8 cellular contexts compared by ENCODE assay signal in genomic region chr12:6430124-6430989, GRCh38. TPM values are rescaled to one million over a fixed set of nuclear protein-coding genes. Genes with fewer than 3 reads are reported as not detected.
DNase-seq lines count a peak whose midpoint lies in the region; ATAC-seq and TF ChIP-seq lines count a peak whose summit lies in the region.

No MANE protein-coding gene starts in this region.

- H3K27me3 ChIP-seq in neuronal stem cell (ENCODE audit: control insufficient read depth in 3 of 3, insufficient read depth in 3 of 3, low read depth in 1 of 3, low read length in 3 of 3) (no peaks in the 10 kb centered on the region), aorta (ENCODE audit: control insufficient read depth in 1 of 2, insufficient read depth in 2 of 2, low read length in 1 of 2) (no peaks in the 10 kb centered on the region)

- H3K27ac ChIP-seq in neuronal stem cell (replicated peaks; ENCODE audit: low read length) (no peak overlapping the region), aorta (ENCODE audit: low read depth in 1 of 2, low read length in 2 of 2) (peak overlapping the region; percentile 8 to 98)

- peak; percentile 69 for DNase-seq in COLO829 (ENCODE audit: low spot score)
- DNase-seq in NB4 (ENCODE audit: low read depth), result peak; percentile 96
- DNase-seq in activated CD8-positive, alpha-beta memory T cell treated with anti-CD3 and anti-CD28 coated beads, Interleukin-2, amount 50 U/mL, for 48 hours, result peak; percentile 70
- DNase-seq in fibroblast of pulmonary artery (ENCODE audit: low read depth), result peak; percentile 100
- no peak for DNase-seq in neuronal stem cell (ENCODE audit: low spot score)
- peak; percentile 93 to 95 for DNase-seq in aorta
- no peak for DNase-seq in NCI-H2029 treated with DMSO at 0.1 percent for 48 hours (lab: John Stamatoyannopoulos, UW)

- H3K9ac ChIP-seq in neuronal stem cell (ENCODE audit: low read depth, low read length, poor library complexity), result no peak overlapping the region

- no peaks in the 10 kb centered on the region for H3K9me3 ChIP-seq in neuronal stem cell (replicated peaks in 1 of 2; ENCODE audit: control insufficient read depth in 2 of 2, insufficient read depth in 1 of 2, low read depth in 1 of 2, low read length in 2 of 2)
- no peaks in the 10 kb centered on the region for H3K9me3 ChIP-seq in aorta (ENCODE audit: control insufficient read depth, low read length)

- H3K4ac ChIP-seq in neuronal stem cell (ENCODE audit: low read length), result no peak overlapping the region

- H3K18ac ChIP-seq in neuronal stem cell (ENCODE audit: low read length), result peak overlapping the region; percentile 5

- no peak overlapping the region for H2BK5ac ChIP-seq in neuronal stem cell (ENCODE audit: low read length)

- H2BK15ac ChIP-seq in neuronal stem cell (ENCODE audit: low read length), result no peak overlapping the region

- H3K36me3 ChIP-seq in neuronal stem cell (replicated peaks in 1 of 2; ENCODE audit: control insufficient read depth in 2 of 2, insufficient read depth in 2 of 2, low read length in 2 of 2) (no peaks in the 10 kb centered on the region), aorta (ENCODE audit: control insufficient read depth in 1 of 2, insufficient read depth in 2 of 2, low read length in 1 of 2) (no peaks in the 10 kb centered on the region)

- H3K4me3 ChIP-seq in NB4 (ENCODE audit: low read depth, low read length) (peak overlapping the region; percentile 30), fibroblast of pulmonary artery (replicated peaks; ENCODE audit: low read depth, low read length) (peak overlapping the region; percentile 24), neuronal stem cell (ENCODE audit: low read length in 2 of 2) (no peak overlapping the region), aorta (ENCODE audit: low read length in 2 of 2) (peak overlapping the region in 1 of 2 donors; percentile 31)

- H3K23ac ChIP-seq in neuronal stem cell (ENCODE audit: low read depth, low read length, poor library complexity), result no peak overlapping the region

- H2BK12ac ChIP-seq in neuronal stem cell (ENCODE audit: low read length), result no peak overlapping the region

- WGBS in neuronal stem cell (ENCODE audit: extremely low coverage in 2 of 2, insufficient read length in 2 of 2, insufficient replicate concordance in 1 of 2), 2 donors, result no CpG with 5 or more reads among the region's 19 CpGs
- 11 to 12% methylated on average over 19 of the region's 19 CpGs for WGBS in aorta, 2 donors

- TF ChIP-seq CTCF in NB4 (IDR thresholded peaks at IDR 0.05; ENCODE audit: low read depth, low read length), result no peak
- TF ChIP-seq CTCF in fibroblast of pulmonary artery (IDR thresholded peaks at IDR 0.05; ENCODE audit: low read length, missing control alignments), result no peak

- H3K14ac ChIP-seq in neuronal stem cell (ENCODE audit: low read length), result no peak overlapping the region

- H3K4me1 ChIP-seq in neuronal stem cell (ENCODE audit: control insufficient read depth in 2 of 2, insufficient read depth in 1 of 2, low read depth in 1 of 2, low read length in 2 of 2) (peaks cover 7 to 15% of the 10 kb centered on the region in 2 donors), aorta (ENCODE audit: control insufficient read depth in 1 of 2, insufficient read depth in 2 of 2, low read length in 2 of 2) (peaks cover 0 to 4% of the 10 kb centered on the region in 2 donors)

- no peak overlapping the region for H4K91ac ChIP-seq in neuronal stem cell (ENCODE audit: low read depth, low read length, poor library complexity)

- no peak overlapping the region for H2AK5ac ChIP-seq in neuronal stem cell (ENCODE audit: low read depth, low read length)

- H4K8ac ChIP-seq in neuronal stem cell (ENCODE audit: low read depth, low read length), result no peak overlapping the region

- intact Hi-C loops in aorta (cut with DNase I), result no loop called here

- H3K4me2 ChIP-seq in neuronal stem cell (ENCODE audit: insufficient read depth, low read length, poor library complexity, severe bottlenecking), result no peak overlapping the region

- TF ChIP-seq POLR2A in NB4 (IDR thresholded peaks at IDR 0.05; ENCODE audit: extremely low read depth, insufficient read length), result no peak

- H2AFZ ChIP-seq in neuronal stem cell (ENCODE audit: low read length), result peak overlapping the region; percentile 39

- H2BK120ac ChIP-seq in neuronal stem cell (ENCODE audit: low read depth, low read length), result no peak overlapping the region

- ATAC-seq in aorta (ENCODE audit: low FRiP score), result peak; percentile 90
- no peak for ATAC-seq in GM21367 (IDR thresholded peaks at IDR 0.05; ENCODE audit: unreplicated experiment)

- no peaks in the 10 kb centered on the region for H3K79me1 ChIP-seq in neuronal stem cell (ENCODE audit: low read depth, low read length)

RNA-seq across cellular contexts. Expression of gene CD27, which starts 14.4 kb away (rescaled TPM):
- 0.14 TPM for polyA plus RNA-seq in neuronal stem cell (2013, experiment 1 of 2)
- 0.11 TPM for polyA plus RNA-seq in neuronal stem cell (2013, experiment 2 of 2)
- 1 to 10 TPM; 1.2 TPM for total RNA-seq in aorta
- polyA plus RNA-seq in aorta, result under 1 TPM; 0.51 to 0.88 TPM

RNA-seq across cellular contexts. Expression of gene TAPBPL, which starts 21.5 kb away (rescaled TPM):
- polyA plus RNA-seq in neuronal stem cell (2013, experiment 1 of 2), result 0.33 TPM
- polyA plus RNA-seq in neuronal stem cell (2013, experiment 2 of 2), result 0.28 TPM
- total RNA-seq in aorta, result 10 to 100 TPM; 14.6 to 29.3 TPM
- polyA plus RNA-seq in aorta, result 10 to 100 TPM; 22.0 to 25.9 TPM

RNA-seq across cellular contexts. Expression of gene VAMP1, which starts 40.1 kb away (rescaled TPM):
- polyA plus RNA-seq in neuronal stem cell (2013, experiment 1 of 2), result 14.2 TPM
- 14.6 TPM for polyA plus RNA-seq in neuronal stem cell (2013, experiment 2 of 2)
- total RNA-seq in aorta, result 10 to 100 TPM in 1 of 2 donors, 1 to 10 TPM in 1; 9.7 to 23.9 TPM
- 10 to 100 TPM; 14.8 to 44.0 TPM for polyA plus RNA-seq in aorta

RNA-seq across cellular contexts. Expression of gene LTBR, which starts 46.4 kb away (rescaled TPM):
- polyA plus RNA-seq in neuronal stem cell (2013, experiment 1 of 2), result 2.3 TPM
- 2.3 TPM for polyA plus RNA-seq in neuronal stem cell (2013, experiment 2 of 2)
- total RNA-seq in aorta, result 100 to 1,000 TPM in 1 of 2 donors, 10 to 100 TPM in 1; 83.1 to 103 TPM
- polyA plus RNA-seq in aorta, result 10 to 100 TPM; 20.5 to 87.8 TPM

RNA-seq across cellular contexts. Expression of gene SCNN1A, which starts 55.0 kb away (rescaled TPM):
- polyA plus RNA-seq in neuronal stem cell (2013, experiment 1 of 2), result 0.40 TPM
- polyA plus RNA-seq in neuronal stem cell (2013, experiment 2 of 2), result 0.68 TPM
- 1 to 10 TPM; 1.5 to 2.4 TPM for total RNA-seq in aorta
- 1 to 10 TPM in 1 of 2 donors, under 1 TPM in 1; 0.61 to 1.5 TPM for polyA plus RNA-seq in aorta

Comparison
In these comparisons a context has a peak if more than half of its experiments do, and no peak if none do; other contexts are left out.
1. DNase-seq: peak in COLO829 (single experiment), NB4 (single experiment), activated CD8-positive, alpha-beta memory T cell treated with anti-CD3 and anti-CD28 coated beads, Interleukin-2, amount 50 U/mL, for 48 hours (single experiment), fibroblast of pulmonary artery (single experiment) and aorta (2 of 2); none in neuronal stem cell (single experiment) and NCI-H2029 treated with DMSO at 0.1 percent for 48 hours (single experiment).
2. H3K4me3 ChIP-seq: peak in NB4 (single experiment) and fibroblast of pulmonary artery (single experiment); none in neuronal stem cell (0 of 2).